In the genomic region with DNA sequence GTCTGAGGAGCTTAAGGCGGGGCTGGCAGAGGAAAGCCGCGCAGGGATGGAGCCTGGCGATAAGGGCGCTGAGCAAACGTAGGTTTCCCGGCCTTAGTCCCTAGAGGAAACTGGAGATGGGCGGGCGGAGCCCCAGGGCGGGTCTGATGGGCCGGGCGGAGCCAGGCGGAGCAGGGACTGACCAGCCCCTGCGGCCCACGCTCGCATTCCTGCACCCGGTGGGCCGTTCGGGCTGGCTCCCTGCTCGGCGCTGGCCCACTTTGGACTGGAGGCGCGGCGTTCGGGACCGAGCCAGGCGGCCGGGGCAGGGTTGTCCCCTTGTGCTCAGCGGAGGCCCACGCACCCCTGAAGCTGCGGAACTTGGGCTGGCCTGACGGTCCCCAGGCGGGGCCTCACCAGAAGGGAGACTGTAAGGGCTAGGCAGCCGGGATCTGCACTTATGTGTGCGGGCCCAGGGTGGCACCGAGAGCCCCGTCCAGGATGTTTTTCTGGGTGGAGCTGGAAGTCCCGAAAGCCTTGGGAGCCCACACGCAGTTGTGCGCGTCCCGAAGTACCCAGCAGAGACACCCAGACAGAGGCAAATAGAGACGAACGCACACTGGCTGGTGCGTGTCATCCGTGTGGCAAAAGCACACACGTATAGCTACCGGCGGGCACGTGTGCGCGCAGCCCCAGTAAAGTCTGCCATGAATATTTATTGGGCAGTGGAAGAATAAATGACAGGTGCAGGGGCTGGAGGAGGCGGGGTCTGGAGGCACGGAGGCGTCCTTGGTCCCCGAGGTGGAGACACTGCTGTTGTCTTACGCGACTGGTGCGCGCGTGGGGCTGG, we compare ENCODE assay signal across 8 cellular contexts. TPM values are rescaled to one million over a fixed set of nuclear protein-coding genes. Genes with fewer than 3 reads are reported as not detected.
DNase-seq lines count a peak whose midpoint lies in the region; ATAC-seq, FAIRE-seq and TF ChIP-seq lines count a peak whose summit lies in the region.

No MANE protein-coding gene starts in this region.

- H3K4me3 ChIP-seq in GM06990 (replicated peaks; ENCODE audit: low read depth, low read length) (peak overlapping the region; percentile 31), SK-N-SH (ENCODE audit: low read depth in 2 of 2, low read length in 1 of 2) (peak overlapping the region; percentile 7 to 51; a peak in 3 of 4 replicates), endothelial cell of umbilical vein (replicated peaks in 1 of 3; ENCODE audit: insufficient read depth in 1 of 3, low read depth in 1 of 3, low read length in 3 of 3) (peak overlapping the region in 1 of 3 experiments; percentile 12), mucosa of descending colon (no peak overlapping the region), vagina (peak overlapping the region; percentile 43 to 60)

- POLR2A ChIA-PET in SK-N-SH (lab: Yijun Ruan, JAX), result interaction anchor here (1.4 kb wide), 1 partner anchor 36 kb away, joined by 5 read pairs; the partner anchor contains the start of gene FUS
- POLR2A ChIA-PET in endothelial cell of umbilical vein (lab: Charles Lee), result interaction anchor here (1.6 kb wide), 1 partner anchor 15 kb away, joined by 5 read pairs; no protein-coding TSS in a partner anchor

- no peak overlapping the region for H3K9ac ChIP-seq in SK-N-SH
- no peak overlapping the region for H3K9ac ChIP-seq in endothelial cell of umbilical vein (replicated peaks; ENCODE audit: extremely low read depth, insufficient read depth, low read length)

- H3K4me2 ChIP-seq in SK-N-SH, result peak overlapping the region; percentile 79
- peak overlapping the region; percentile 23 for H3K4me2 ChIP-seq in endothelial cell of umbilical vein (ENCODE audit: insufficient read depth, low read length)

- no peak for TF ChIP-seq RAD21 in SK-N-SH (IDR thresholded peaks at IDR 0.05; ENCODE audit: low read length)

- H4K20me1 ChIP-seq in SK-N-SH (ENCODE audit: insufficient read depth), result no peaks in the 10 kb centered on the region
- H4K20me1 ChIP-seq in endothelial cell of umbilical vein (replicated peaks; ENCODE audit: control insufficient read depth, extremely low read depth, insufficient read depth, low read length), result no peaks in the 10 kb centered on the region

- ATAC-seq in mucosa of descending colon (peak; percentile 91), GM18868 (IDR thresholded peaks at IDR 0.05; ENCODE audit: unreplicated experiment) (no peak), GM18519 (IDR thresholded peaks at IDR 0.05; ENCODE audit: low FRiP score, unreplicated experiment) (no peak)

- no peak for TF ChIP-seq POLR2A in endothelial cell of umbilical vein (IDR thresholded peaks at IDR 0.05; ENCODE audit: low read depth, low read length)
- no peak for TF ChIP-seq POLR2A in vagina (IDR thresholded peaks at IDR 0.05)

- peak; percentile 98 for DNase-seq in 8988T
- no peak for DNase-seq in GM06990 (ENCODE audit: extremely low read depth, insufficient read length)
- peak; percentile 73 for DNase-seq in SK-N-SH
- peak; percentile 21 for DNase-seq in endothelial cell of umbilical vein (ENCODE audit: low read depth, low spot score)
- peak; percentile 67 to 75 (median 70) for DNase-seq in mucosa of descending colon
- no peak for DNase-seq in vagina (ENCODE audit: extremely low spot score in 2 of 2)

- no peak for FAIRE-seq in endothelial cell of umbilical vein (lab: Jason Lieb, UNC)

- H3K27ac ChIP-seq in SK-N-SH (ENCODE audit: low read depth in 2 of 2, low read length in 1 of 2) (no peak overlapping the region), endothelial cell of umbilical vein (ENCODE audit: insufficient read depth, low read depth, low read length) (no peak overlapping the region), vagina (no peak overlapping the region)

- H3F3A ChIP-seq in SK-N-SH (replicated peaks; ENCODE audit: insufficient read depth), result no peaks in the 10 kb centered on the region

- no peak for TF ChIP-seq CTCF in GM06990 (IDR thresholded peaks at IDR 0.05; ENCODE audit: insufficient read depth, low read length, poor library complexity, severe bottlenecking)
- no peak for TF ChIP-seq CTCF in SK-N-SH (IDR thresholded peaks at IDR 0.05)
- TF ChIP-seq CTCF in endothelial cell of umbilical vein (IDR thresholded peaks at IDR 0.05; ENCODE audit: extremely low read depth in 1 of 2, insufficient read depth in 1 of 2, low read depth in 1 of 2, low read length in 2 of 2), result no peak
- TF ChIP-seq CTCF in mucosa of descending colon (IDR thresholded peaks at IDR 0.05), result no peak
- no peak for TF ChIP-seq CTCF in vagina (IDR thresholded peaks at IDR 0.05)

- H3K9me2 ChIP-seq in SK-N-SH, result no peaks in the 10 kb centered on the region

- CTCF ChIA-PET in SK-N-SH (lab: Yijun Ruan, JAX), result no interaction called here
- CTCF ChIA-PET in endothelial cell of umbilical vein (lab: Charles Lee), result interaction anchor here (0.6 to 2.2 kb wide), 5 partner anchors 8 to 168 kb away, joined by 3 to 6 read pairs (median 4); partner anchors contain the start of gene PYCARD

- H3K79me2 ChIP-seq in SK-N-SH (ENCODE audit: insufficient read depth) (no peaks in the 10 kb centered on the region), endothelial cell of umbilical vein (ENCODE audit: control insufficient read depth, insufficient read depth, low read length) (no peaks in the 10 kb centered on the region)

- intact Hi-C loops in endothelial cell of umbilical vein (cut with micrococcal nuclease), result no loop called here
- intact Hi-C loops in mucosa of descending colon (cut with DNase I, micrococcal nuclease), result no loop called here
- intact Hi-C loops in vagina (cut with DNase I), result no loop called here

- no TSS peak for BruUV-seq in endothelial cell of umbilical vein (replicated peaks; lab: Mats Ljungman, UMichigan)

- dilution Hi-C loops in endothelial cell of umbilical vein (cut with MboI; ENCODE audit: extremely low pct_ligation_motif_present, low sequenced_read_pairs), result no loop called here

- H3K9me3 ChIP-seq in SK-N-SH (no peaks in the 10 kb centered on the region), endothelial cell of umbilical vein (replicated peaks; ENCODE audit: control insufficient read depth, insufficient read depth, low read length) (no peaks in the 10 kb centered on the region), mucosa of descending colon (no peaks in the 10 kb centered on the region), vagina (no peaks in the 10 kb centered on the region)

- H3K36me3 ChIP-seq in GM06990 (ENCODE audit: control insufficient read depth, insufficient read depth, low read length) (no peaks in the 10 kb centered on the region), SK-N-SH (replicated peaks in 1 of 2; ENCODE audit: control insufficient read depth in 1 of 2, insufficient read depth in 2 of 2, low read length in 1 of 2) (no peaks in the 10 kb centered on the region), endothelial cell of umbilical vein (ENCODE audit: control insufficient read depth in 2 of 2, extremely low read depth in 1 of 2, insufficient read depth in 2 of 2, low read length in 2 of 2) (no peaks in the 10 kb centered on the region), mucosa of descending colon (ENCODE audit: low read depth) (no peaks in the 10 kb centered on the region), vagina (no peaks in the 10 kb centered on the region)

- H2AFZ ChIP-seq in SK-N-SH (ENCODE audit: low read depth) (peak overlapping the region; percentile 72; the same call in 1 of the 2 replicates), endothelial cell of umbilical vein (ENCODE audit: low read depth, low read length) (peak overlapping the region; percentile 42)

- no peak for TF ChIP-seq EP300 in SK-N-SH (IDR thresholded peaks at IDR 0.05; ENCODE audit: borderline replicate concordance in 1 of 2, low read depth in 1 of 2, low read length in 1 of 2)

- H3K9me1 ChIP-seq in endothelial cell of umbilical vein (replicated peaks; ENCODE audit: control insufficient read depth, extremely low read depth, insufficient read depth, low read length), result no peaks in the 10 kb centered on the region

- 1% methylated on average over 20 of the region's 61 CpGs for WGBS in SK-N-SH (ENCODE audit: low lambda C conversion rate)

- H3K27me3 ChIP-seq in GM06990 (replicated peaks; ENCODE audit: control insufficient read depth, insufficient read depth, low read length) (peaks cover 3% of the 10 kb centered on the region), SK-N-SH (ENCODE audit: insufficient read depth) (peaks cover 69% of the 10 kb centered on the region), endothelial cell of umbilical vein (ENCODE audit: control insufficient read depth in 2 of 2, insufficient read depth in 2 of 2, low read length in 2 of 2) (peaks cover 28 to 34% of the 10 kb centered on the region in 2 experiments), vagina (no peaks in the 10 kb centered on the region)

- H3K4me1 ChIP-seq in SK-N-SH (ENCODE audit: control insufficient read depth in 1 of 2, insufficient read depth in 2 of 2, low read depth in 1 of 2, low read length in 1 of 2) (no peaks in the 10 kb centered on the region; a peak in 1 of 4 replicates), endothelial cell of umbilical vein (ENCODE audit: control insufficient read depth, extremely low read depth, insufficient read depth, low read length) (no peaks in the 10 kb centered on the region), mucosa of descending colon (ENCODE audit: low read depth) (peaks cover 26% of the 10 kb centered on the region), vagina (peaks cover 32% of the 10 kb centered on the region)

RNA-seq across cellular contexts. Expression of gene PYDC1, which starts 1.4 kb away (rescaled TPM):
- not detected in 2 replicates for polyA plus RNA-seq in SK-N-SH (2012; rRNA removed)
- not detected in 2 replicates for polyA plus RNA-seq in SK-N-SH (2012; cell fraction: cytosol; rRNA removed)
- polyA plus RNA-seq in SK-N-SH (2012; cell fraction: nucleus; rRNA removed), result not detected in 2 replicates
- total RNA-seq in endothelial cell of umbilical vein, result not detected in 2 replicates
- not detected in 2 replicates for polyA plus RNA-seq in endothelial cell of umbilical vein
- not detected in 2 replicates for polyA plus RNA-seq in endothelial cell of umbilical vein (2011; cell fraction: cytosol; rRNA removed)
- not detected in 2 replicates for polyA plus RNA-seq in endothelial cell of umbilical vein (2011; cell fraction: nucleus; rRNA removed)
- polyA plus RNA-seq in endothelial cell of umbilical vein (2012), result not detected in 2 replicates
- not detected in 2 replicates for polyA minus RNA-seq in endothelial cell of umbilical vein
- not detected for polyA minus RNA-seq in endothelial cell of umbilical vein (2011; cell fraction: cytosol; rRNA and poly(A)+ RNA removed)
- polyA minus RNA-seq in endothelial cell of umbilical vein (2011; cell fraction: nucleus; rRNA and poly(A)+ RNA removed), result not detected in 2 replicates
- total RNA-seq in mucosa of descending colon, result not detected
- not detected for total RNA-seq in vagina

RNA-seq across cellular contexts. Expression of gene TRIM72, which starts 1.6 kb away (rescaled TPM):
- polyA plus RNA-seq in SK-N-SH (2012; rRNA removed) (under 0.01 TPM in 1 of 2 replicates, not detected in the other), endothelial cell of umbilical vein (not detected in 2 replicates)
- not detected in 2 replicates for polyA plus RNA-seq in SK-N-SH (2012; cell fraction: cytosol; rRNA removed)
- polyA plus RNA-seq in SK-N-SH (2012; cell fraction: nucleus; rRNA removed), result 0.01 and 0.02 TPM in 2 replicates
- total RNA-seq in endothelial cell of umbilical vein (not detected in 2 replicates), mucosa of descending colon (under 1 TPM in 1 of 3 donors, not detected in 2; 0.02 TPM), vagina (not detected)
- not detected in 2 replicates for polyA plus RNA-seq in endothelial cell of umbilical vein (2011; cell fraction: cytosol; rRNA removed)
- not detected in 2 replicates for polyA plus RNA-seq in endothelial cell of umbilical vein (2011; cell fraction: nucleus; rRNA removed)
- polyA plus RNA-seq in endothelial cell of umbilical vein (2012), result not detected in 2 replicates
- not detected in 2 replicates for polyA minus RNA-seq in endothelial cell of umbilical vein
- polyA minus RNA-seq in endothelial cell of umbilical vein (2011; cell fraction: cytosol; rRNA and poly(A)+ RNA removed), result 0.10 TPM
- not detected in 2 replicates for polyA minus RNA-seq in endothelial cell of umbilical vein (2011; cell fraction: nucleus; rRNA and poly(A)+ RNA removed)

RNA-seq across cellular contexts. Expression of gene PYCARD, which starts 12.9 kb away (rescaled TPM):
- 0.28 and 0.42 TPM in 2 replicates for polyA plus RNA-seq in SK-N-SH (2012; rRNA removed)
- polyA plus RNA-seq in SK-N-SH (2012; cell fraction: cytosol; rRNA removed), result 0.35 and 0.50 TPM in 2 replicates
- polyA plus RNA-seq in SK-N-SH (2012; cell fraction: nucleus; rRNA removed), result 0.10 and 0.75 TPM in 2 replicates
- total RNA-seq in endothelial cell of umbilical vein, result 19.1 and 23.0 TPM in 2 replicates
- 40.1 and 58.9 TPM in 2 replicates for polyA plus RNA-seq in endothelial cell of umbilical vein
- 24.0 and 32.0 TPM in 2 replicates for polyA plus RNA-seq in endothelial cell of umbilical vein (2011; cell fraction: cytosol; rRNA removed)
- polyA plus RNA-seq in endothelial cell of umbilical vein (2011; cell fraction: nucleus; rRNA removed), result 7.6 and 8.8 TPM in 2 replicates
- polyA plus RNA-seq in endothelial cell of umbilical vein (2012), result 19.2 and 24.3 TPM in 2 replicates
- polyA minus RNA-seq in endothelial cell of umbilical vein, result 7.9 and 14.0 TPM in 2 replicates
- polyA minus RNA-seq in endothelial cell of umbilical vein (2011; cell fraction: cytosol; rRNA and poly(A)+ RNA removed), result not detected
- polyA minus RNA-seq in endothelial cell of umbilical vein (2011; cell fraction: nucleus; rRNA and poly(A)+ RNA removed), result 1.4 and 1.7 TPM in 2 replicates
- total RNA-seq in mucosa of descending colon, result 10 to 100 TPM; 39.2 to 63.4 (median 63.1) TPM
- total RNA-seq in vagina, result 85.0 TPM

RNA-seq across cellular contexts. Expression of gene FUS, which starts 35.6 kb away (rescaled TPM):
- polyA plus RNA-seq in SK-N-SH (2012; rRNA removed), result 298 and 429 TPM in 2 replicates
- polyA plus RNA-seq in SK-N-SH (2012; cell fraction: cytosol; rRNA removed), result 348 and 487 TPM in 2 replicates
- polyA plus RNA-seq in SK-N-SH (2012; cell fraction: nucleus; rRNA removed), result 643 and 809 TPM in 2 replicates
- 569 and 574 TPM in 2 replicates for total RNA-seq in endothelial cell of umbilical vein
- polyA plus RNA-seq in endothelial cell of umbilical vein, result 191 and 307 TPM in 2 replicates
- 193 and 242 TPM in 2 replicates for polyA plus RNA-seq in endothelial cell of umbilical vein (2011; cell fraction: cytosol; rRNA removed)
- 579 and 698 TPM in 2 replicates for polyA plus RNA-seq in endothelial cell of umbilical vein (2011; cell fraction: nucleus; rRNA removed)
- 402 and 617 TPM in 2 replicates for polyA plus RNA-seq in endothelial cell of umbilical vein (2012)
- 195 and 220 TPM in 2 replicates for polyA minus RNA-seq in endothelial cell of umbilical vein
- polyA minus RNA-seq in endothelial cell of umbilical vein (2011; cell fraction: cytosol; rRNA and poly(A)+ RNA removed), result 154 TPM
- polyA minus RNA-seq in endothelial cell of umbilical vein (2011; cell fraction: nucleus; rRNA and poly(A)+ RNA removed), result 256 and 313 TPM in 2 replicates
- 100 to 1,000 TPM; 167 to 264 (median 189) TPM for total RNA-seq in mucosa of descending colon
- total RNA-seq in vagina, result 74.2 TPM

RNA-seq across cellular contexts. Expression of gene ITGAM, which starts 44.3 kb away (rescaled TPM):
- polyA plus RNA-seq in SK-N-SH (2012; rRNA removed) (under 0.01 and 0.02 TPM in 2 replicates), endothelial cell of umbilical vein (not detected in 2 replicates)
- 0.03 TPM in 1 of 2 replicates, not detected in the other for polyA plus RNA-seq in SK-N-SH (2012; cell fraction: cytosol; rRNA removed)
- 0.06 TPM in 2 replicates for polyA plus RNA-seq in SK-N-SH (2012; cell fraction: nucleus; rRNA removed)
- total RNA-seq in endothelial cell of umbilical vein (not detected in 2 replicates), mucosa of descending colon (10 to 100 TPM in 1 of 3 donors, 1 to 10 TPM in 2; 4.5 to 13.0 (median 5.7) TPM), vagina (14.0 TPM)
- not detected in 2 replicates for polyA plus RNA-seq in endothelial cell of umbilical vein (2011; cell fraction: cytosol; rRNA removed)
- 0.24 TPM in 1 of 2 replicates, not detected in the other for polyA plus RNA-seq in endothelial cell of umbilical vein (2011; cell fraction: nucleus; rRNA removed)
- not detected in 2 replicates for polyA plus RNA-seq in endothelial cell of umbilical vein (2012)
- polyA minus RNA-seq in endothelial cell of umbilical vein, result not detected in 2 replicates
- not detected for polyA minus RNA-seq in endothelial cell of umbilical vein (2011; cell fraction: cytosol; rRNA and poly(A)+ RNA removed)
- polyA minus RNA-seq in endothelial cell of umbilical vein (2011; cell fraction: nucleus; rRNA and poly(A)+ RNA removed), result not detected in 2 replicates

Comparison
In these comparisons a context has a peak if more than half of its experiments do, and no peak if none do; other contexts are left out.
1. DNase-seq: peak in 8988T (single experiment), SK-N-SH (single experiment), endothelial cell of umbilical vein (single experiment) and mucosa of descending colon (3 of 3); none in GM06990 (single experiment) and vagina (0 of 2).